Comparison of ENCODE assay signal across 1 cellular context in the genomic region with DNA sequence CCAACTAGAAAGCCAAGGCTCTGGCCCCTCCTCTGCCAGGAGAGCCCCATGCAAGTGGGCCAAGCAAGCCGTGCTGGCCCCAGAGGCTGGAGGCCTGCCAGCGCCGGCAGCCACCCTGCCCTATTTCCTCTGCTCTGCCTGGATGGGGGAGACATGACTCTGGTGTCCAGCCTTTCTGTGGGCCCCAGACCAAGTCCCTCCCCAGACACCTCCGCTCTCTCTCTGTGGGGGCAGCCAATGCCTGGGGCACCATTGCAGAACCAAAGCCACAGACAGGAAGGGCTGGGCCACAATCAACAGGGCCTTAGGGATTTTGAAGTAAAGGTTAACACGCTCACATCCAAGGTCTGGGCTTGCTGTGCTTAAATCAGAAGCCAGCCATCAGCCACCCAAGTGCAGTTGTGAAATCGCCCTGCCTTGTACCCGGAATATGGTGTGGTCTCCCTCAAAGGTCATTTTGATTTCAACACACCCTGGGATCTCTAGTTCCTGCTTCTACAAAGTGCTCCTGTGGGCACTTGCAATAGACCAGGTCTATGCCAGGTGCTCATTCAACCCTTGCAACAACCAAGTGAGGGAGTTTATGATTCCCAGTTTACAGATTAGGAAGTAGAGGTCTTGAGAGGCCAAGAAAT.
TF ChIP-seq lines count a peak whose summit lies in the region.

No MANE protein-coding gene starts in this region.

TF ChIP-seq in SK-N-SH, 30 proteins besides CTCF, POLR2A, EP300 and RAD21 (continued from another document):
- TF ChIP-seq, protein P1, sequence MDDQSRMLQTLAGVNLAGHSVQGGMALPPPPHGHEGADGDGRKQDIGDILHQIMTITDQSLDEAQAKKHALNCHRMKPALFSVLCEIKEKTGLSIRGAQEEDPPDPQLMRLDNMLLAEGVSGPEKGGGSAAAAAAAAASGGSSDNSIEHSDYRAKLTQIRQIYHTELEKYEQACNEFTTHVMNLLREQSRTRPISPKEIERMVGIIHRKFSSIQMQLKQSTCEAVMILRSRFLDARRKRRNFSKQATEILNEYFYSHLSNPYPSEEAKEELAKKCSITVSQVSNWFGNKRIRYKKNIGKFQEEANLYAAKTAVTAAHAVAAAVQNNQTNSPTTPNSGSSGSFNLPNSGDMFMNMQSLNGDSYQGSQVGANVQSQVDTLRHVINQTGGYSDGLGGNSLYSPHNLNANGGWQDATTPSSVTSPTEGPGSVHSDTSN (IDR thresholded peaks at IDR 0.05) = no peak
- TF ChIP-seq POLR2AphosphoS5 (IDR thresholded peaks at IDR 0.05; ENCODE audit: low read depth, low read length) (no peak), GABPA (IDR thresholded peaks at IDR 0.05; ENCODE audit: low read depth) (no peak), TEAD4 (IDR thresholded peaks at IDR 0.05; ENCODE audit: borderline replicate concordance, insufficient read depth) (no peak), RFX5 (IDR thresholded peaks at IDR 0.05; ENCODE audit: low read length) (no peak)
- TF ChIP-seq, protein P2, sequence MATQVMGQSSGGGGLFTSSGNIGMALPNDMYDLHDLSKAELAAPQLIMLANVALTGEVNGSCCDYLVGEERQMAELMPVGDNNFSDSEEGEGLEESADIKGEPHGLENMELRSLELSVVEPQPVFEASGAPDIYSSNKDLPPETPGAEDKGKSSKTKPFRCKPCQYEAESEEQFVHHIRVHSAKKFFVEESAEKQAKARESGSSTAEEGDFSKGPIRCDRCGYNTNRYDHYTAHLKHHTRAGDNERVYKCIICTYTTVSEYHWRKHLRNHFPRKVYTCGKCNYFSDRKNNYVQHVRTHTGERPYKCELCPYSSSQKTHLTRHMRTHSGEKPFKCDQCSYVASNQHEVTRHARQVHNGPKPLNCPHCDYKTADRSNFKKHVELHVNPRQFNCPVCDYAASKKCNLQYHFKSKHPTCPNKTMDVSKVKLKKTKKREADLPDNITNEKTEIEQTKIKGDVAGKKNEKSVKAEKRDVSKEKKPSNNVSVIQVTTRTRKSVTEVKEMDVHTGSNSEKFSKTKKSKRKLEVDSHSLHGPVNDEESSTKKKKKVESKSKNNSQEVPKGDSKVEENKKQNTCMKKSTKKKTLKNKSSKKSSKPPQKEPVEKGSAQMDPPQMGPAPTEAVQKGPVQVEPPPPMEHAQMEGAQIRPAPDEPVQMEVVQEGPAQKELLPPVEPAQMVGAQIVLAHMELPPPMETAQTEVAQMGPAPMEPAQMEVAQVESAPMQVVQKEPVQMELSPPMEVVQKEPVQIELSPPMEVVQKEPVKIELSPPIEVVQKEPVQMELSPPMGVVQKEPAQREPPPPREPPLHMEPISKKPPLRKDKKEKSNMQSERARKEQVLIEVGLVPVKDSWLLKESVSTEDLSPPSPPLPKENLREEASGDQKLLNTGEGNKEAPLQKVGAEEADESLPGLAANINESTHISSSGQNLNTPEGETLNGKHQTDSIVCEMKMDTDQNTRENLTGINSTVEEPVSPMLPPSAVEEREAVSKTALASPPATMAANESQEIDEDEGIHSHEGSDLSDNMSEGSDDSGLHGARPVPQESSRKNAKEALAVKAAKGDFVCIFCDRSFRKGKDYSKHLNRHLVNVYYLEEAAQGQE (IDR thresholded peaks at IDR 0.05; ENCODE audit: low read depth, low read length) = no peak
- TF ChIP-seq, protein P3, sequence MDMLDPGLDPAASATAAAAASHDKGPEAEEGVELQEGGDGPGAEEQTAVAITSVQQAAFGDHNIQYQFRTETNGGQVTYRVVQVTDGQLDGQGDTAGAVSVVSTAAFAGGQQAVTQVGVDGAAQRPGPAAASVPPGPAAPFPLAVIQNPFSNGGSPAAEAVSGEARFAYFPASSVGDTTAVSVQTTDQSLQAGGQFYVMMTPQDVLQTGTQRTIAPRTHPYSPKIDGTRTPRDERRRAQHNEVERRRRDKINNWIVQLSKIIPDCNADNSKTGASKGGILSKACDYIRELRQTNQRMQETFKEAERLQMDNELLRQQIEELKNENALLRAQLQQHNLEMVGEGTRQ (IDR thresholded peaks at IDR 0.05; ENCODE audit: borderline replicate concordance, low read depth, low read length) = no peak
